8 cellular contexts compared by ENCODE assay signal in genomic region chr11:46332568-46333128, GRCh38. TPM values are rescaled to one million over a fixed set of nuclear protein-coding genes. Genes with fewer than 3 reads are reported as not detected.
DNase-seq lines count a peak whose midpoint lies in the region; ATAC-seq lines count a peak whose summit lies in the region.

No MANE protein-coding gene starts in this region.

- no peaks in the 10 kb centered on the region for H3K9me3 ChIP-seq in adipocyte (ENCODE audit: control insufficient read depth, low read length)

- peaks cover 19% of the 10 kb centered on the region for H3K27me3 ChIP-seq in adipocyte (replicated peaks; ENCODE audit: control insufficient read depth, insufficient read depth, low read length)

- H3K36me3 ChIP-seq in adipocyte (ENCODE audit: control insufficient read depth, insufficient read depth, low read length, severe bottlenecking): no peaks in the 10 kb centered on the region

- no peak overlapping the region for H3K9ac ChIP-seq in adipocyte (ENCODE audit: low read length)

- ATAC-seq in left colon (peak; percentile 35), HG03457 (IDR thresholded peaks at IDR 0.05; ENCODE audit: unreplicated experiment) (no peak)

- DNase-seq in activated gamma-delta T cell treated with Interleukin-2 at 50 U/mL for 16 hours: peak; percentile 23
- DNase-seq in activated gamma-delta T cell (lab: John Stamatoyannopoulos, UW): no peak
- peak; percentile 28 for DNase-seq in adipocyte (ENCODE audit: low read depth)
- DNase-seq in left colon: no peak
- DNase-seq in stimulated activated naive CD4-positive, alpha-beta T cell (lab: John Stamatoyannopoulos, UW): peak in 5 of 6 experiments; percentile 23 to 67 (median 50)
- no peak for DNase-seq in KG1 (lab: John Stamatoyannopoulos, UW)
- no peak for DNase-seq in cortex of kidney (lab: John Stamatoyannopoulos, UW)

- peaks cover 11% of the 10 kb centered on the region for H3K4me1 ChIP-seq in adipocyte (ENCODE audit: control insufficient read depth, insufficient read depth, low read length)

- intact Hi-C loops in left colon (cut with DNase I, micrococcal nuclease): no loop called here

- peak overlapping the region; percentile 51 for H3K4me3 ChIP-seq in adipocyte (ENCODE audit: low read length)

RNA-seq across cellular contexts. Expression of gene DGKZ, which starts 14.6 kb away (rescaled TPM):
- total RNA-seq in left colon: 10 to 100 TPM; 44.9 to 47.9 TPM

RNA-seq across cellular contexts. Expression of gene MDK, which starts 48.8 kb away (rescaled TPM):
- 100 to 1,000 TPM; 136 to 195 TPM for total RNA-seq in left colon

RNA-seq across cellular contexts. Expression of gene CREB3L1, which starts 55.2 kb away (rescaled TPM):
- total RNA-seq in left colon: 100 to 1,000 TPM; 118 to 200 TPM

RNA-seq across cellular contexts. Expression of gene CHRM4, which starts 58.9 kb away (rescaled TPM):
- total RNA-seq in left colon: 1 to 10 TPM in 1 of 2 donors, under 1 TPM in 1; 0.67 to 3.1 TPM

Comparison
In these comparisons a context has a peak if more than half of its experiments do, and no peak if none do; other contexts are left out.
1. DNase-seq: peak in activated gamma-delta T cell treated with Interleukin-2 at 50 U/mL for 16 hours (single experiment), adipocyte (single experiment) and stimulated activated naive CD4-positive, alpha-beta T cell (5 of 6); none in activated gamma-delta T cell (single experiment), left colon (0 of 2), KG1 (single experiment) and cortex of kidney (single experiment).